ENCODE assay signal across 14 cellular contexts in the genomic region with DNA sequence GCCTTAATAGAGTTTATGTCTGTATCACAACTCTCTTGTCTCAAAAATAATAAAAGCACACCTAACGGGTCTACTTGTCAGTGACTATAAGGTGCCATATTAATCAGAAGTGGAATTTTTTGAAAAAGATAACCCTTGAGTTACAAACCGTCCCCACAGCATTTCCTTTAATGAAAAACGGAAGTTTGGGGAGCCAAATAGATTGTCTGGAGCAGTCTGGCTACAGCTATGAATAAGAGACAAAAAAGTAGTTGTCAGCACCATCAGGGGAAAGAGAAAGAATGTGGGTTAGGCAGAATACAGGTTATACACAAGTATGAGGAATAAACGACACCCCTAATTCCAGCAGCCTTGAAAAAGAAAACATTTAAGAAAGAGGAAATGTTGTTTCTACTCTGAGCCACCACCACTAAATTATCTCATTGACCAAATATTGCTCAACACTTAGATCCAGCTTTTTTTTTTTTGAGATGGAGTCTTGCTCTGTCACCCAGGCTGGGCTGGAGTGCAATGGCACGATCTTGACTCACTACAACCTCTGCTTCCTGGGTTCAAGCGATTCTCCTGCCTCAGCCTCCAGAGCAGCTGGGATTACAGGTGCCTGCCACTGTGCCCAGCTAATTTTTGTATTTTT. TPM values are rescaled to one million over a fixed set of nuclear protein-coding genes. Genes with fewer than 3 reads are reported as not detected.
DNase-seq lines count a peak whose midpoint lies in the region; ATAC-seq and TF ChIP-seq lines count a peak whose summit lies in the region.
"Had no signal": no experiment of that assay in that cellular context is flagged by ENCODE, and none has a peak within 500 bp of the region (broad histone marks: within the 10 kb centered on the region; RNA-seq: fewer than 3 reads in every experiment).

No MANE protein-coding gene starts in this region.

- peak overlapping the region; percentile 60 to 81 for H3K4me3 Mint-ChIP-seq in CD14-positive monocyte
- peak overlapping the region; percentile 28 for H3K4me3 Mint-ChIP-seq in dendritic cell treated with granulocyte-macrophage colony-stimulating factor and Interleukin-4, amounts not matched to agents 40 ng/mL and 50 ng/mL, for 4 days
- no peak overlapping the region for H3K4me3 Mint-ChIP-seq in memory B cell
- H3K4me3 Mint-ChIP-seq: CD8-positive, alpha-beta memory T cell had no signal

- peaks cover 28% of the 10 kb centered on the region for H3K4me1 Mint-ChIP-seq in CD14-positive monocyte
- peaks cover 28% of the 10 kb centered on the region for H3K4me1 Mint-ChIP-seq in dendritic cell treated with granulocyte-macrophage colony-stimulating factor and Interleukin-4, amounts not matched to agents 40 ng/mL and 50 ng/mL, for 4 days (ENCODE audit: low read depth)
- H3K4me1 Mint-ChIP-seq in memory B cell, result peaks cover 18% of the 10 kb centered on the region
- H3K4me1 Mint-ChIP-seq: CD8-positive, alpha-beta memory T cell had no signal

- peak overlapping the region; percentile 19 for H3K4me3 ChIP-seq in NB4 (ENCODE audit: low read depth, low read length)
- no peak overlapping the region for H3K4me3 ChIP-seq in tibial artery

- peak; percentile 19 for ATAC-seq in memory B cell (ENCODE audit: low read depth)
- ATAC-seq in GM21515 (IDR thresholded peaks at IDR 0.05; ENCODE audit: unreplicated experiment), result no peak
- no peak for ATAC-seq in HG03095 (IDR thresholded peaks at IDR 0.05; ENCODE audit: unreplicated experiment)

- no peaks in the 10 kb centered on the region for H3K36me3 ChIP-seq in tibial artery

- no peaks in the 10 kb centered on the region for H3K4me1 ChIP-seq in tibial artery

- H3K36me3 Mint-ChIP-seq in CD14-positive monocyte, result no peaks in the 10 kb centered on the region
- no peaks in the 10 kb centered on the region for H3K36me3 Mint-ChIP-seq in dendritic cell treated with granulocyte-macrophage colony-stimulating factor and Interleukin-4, amounts not matched to agents 40 ng/mL and 50 ng/mL, for 4 days (ENCODE audit: low read depth)
- peaks cover 2% of the 10 kb centered on the region for H3K36me3 Mint-ChIP-seq in memory B cell

- H3K27me3 Mint-ChIP-seq in CD14-positive monocyte (ENCODE audit: low read depth in 3 of 3) (peaks cover 0 to 2% (median 0%) of the 10 kb centered on the region in 3 donors), memory B cell (peaks cover 1% of the 10 kb centered on the region)
- H3K27me3 Mint-ChIP-seq in dendritic cell treated with granulocyte-macrophage colony-stimulating factor and Interleukin-4, amounts not matched to agents 40 ng/mL and 50 ng/mL, for 4 days, result no peaks in the 10 kb centered on the region

- no peaks in the 10 kb centered on the region for H3K9me3 ChIP-seq in tibial artery

- no peak for TF ChIP-seq CTCF in CD14-positive monocyte (IDR thresholded peaks at IDR 0.05)
- no peak for TF ChIP-seq CTCF in NB4 (IDR thresholded peaks at IDR 0.05; ENCODE audit: low read depth, low read length)
- no peak for TF ChIP-seq CTCF in tibial artery (IDR thresholded peaks at IDR 0.05)

- TF ChIP-seq POLR2A in NB4 (IDR thresholded peaks at IDR 0.05; ENCODE audit: extremely low read depth, insufficient read length), result no peak

- intact Hi-C loops in CD14-positive monocyte (cut with micrococcal nuclease), result no loop called here
- intact Hi-C loops in dendritic cell treated with granulocyte-macrophage colony-stimulating factor and Interleukin-4, amounts not matched to agents 40 ng/mL and 50 ng/mL, for 4 days (cut with micrococcal nuclease), result no loop called here
- intact Hi-C loops in tibial artery (cut with DNase I; ENCODE audit: low total_unique reads), result no loop called here

- H3K27ac Mint-ChIP-seq in CD14-positive monocyte (peak overlapping the region; percentile 85 to 91 (median 90)), memory B cell (no peak overlapping the region)
- H3K27ac Mint-ChIP-seq in dendritic cell treated with granulocyte-macrophage colony-stimulating factor and Interleukin-4, amounts not matched to agents 40 ng/mL and 50 ng/mL, for 4 days, result peak overlapping the region; percentile 77
- H3K27ac Mint-ChIP-seq: activated T-helper 2 cell treated with anti-CD3 and anti-CD28 coated beads, Interferon-gamma antibody, Interleukin-2, Interleukin-4, amounts not matched to agents 10 μg/mL and 5 μg/mL and 100 μg/mL, durations not matched to agents 14 hours and 24 hours and 36 hours had no signal

- DNase-seq in CD14-positive monocyte (ENCODE audit: low spot score), result peak; percentile 54
- peak; percentile 75 for DNase-seq in NB4 (ENCODE audit: low read depth)
- DNase-seq in memory B cell (ENCODE audit: low spot score in 2 of 2), result no peak
- DNase-seq in activated gamma-delta T cell treated with Interleukin-2 at 50 U/mL for 16 hours, result no peak
- no peak for DNase-seq in tibial artery
- DNase-seq: activated CD4-positive, CD25-positive, alpha-beta regulatory T cell treated with anti-CD3 and anti-CD28 coated beads, Interleukin-2, amount 50 U/mL, for 72 hours; CD8-positive, alpha-beta memory T cell; glutamatergic neuron; H7; SHP77 treated with DMSO at 0.1 percent for 48 hours had no signal

- H3K27ac ChIP-seq in tibial artery, result no peak overlapping the region

- H3K27me3 ChIP-seq in tibial artery, result no peaks in the 10 kb centered on the region

- H3K9me3 Mint-ChIP-seq in CD14-positive monocyte (peaks cover 0 to 2% (median 0%) of the 10 kb centered on the region in 7 donors), memory B cell (peaks cover 3% of the 10 kb centered on the region)
- no peaks in the 10 kb centered on the region for H3K9me3 Mint-ChIP-seq in dendritic cell treated with granulocyte-macrophage colony-stimulating factor and Interleukin-4, amounts not matched to agents 40 ng/mL and 50 ng/mL, for 4 days
- H3K9me3 Mint-ChIP-seq: activated T-helper 2 cell treated with anti-CD3 and anti-CD28 coated beads, Interferon-gamma antibody, Interleukin-2, Interleukin-4, amounts not matched to agents 10 μg/mL and 5 μg/mL and 100 μg/mL, durations not matched to agents 14 hours and 24 hours and 36 hours; CD8-positive, alpha-beta memory T cell had no signal

RNA-seq across cellular contexts. Expression of a gene that starts 29.4 kb away (rescaled TPM):
- polyA plus RNA-seq in CD14-positive monocyte, result 1 to 10 TPM; 1.1 to 2.1 TPM

Comparison
In these comparisons a context has a peak if more than half of its experiments do, and no peak if none do; other contexts are left out.
1. DNase-seq: peak in CD14-positive monocyte (single experiment) and NB4 (single experiment); none in memory B cell (0 of 2), activated gamma-delta T cell treated with Interleukin-2 at 50 U/mL for 16 hours (single experiment) and tibial artery (0 of 2).